ENCODE assay signal across 24 cellular contexts in genomic region chr17:41333836-41334235, GRCh38. TPM values are rescaled to one million over a fixed set of nuclear protein-coding genes. Genes with fewer than 3 reads are reported as not detected.
"Had no signal": no experiment of that assay in that cellular context is flagged by ENCODE, and none has a peak within 500 bp of the region (broad histone marks: within the 10 kb centered on the region; RNA-seq: fewer than 3 reads in every experiment).

No MANE protein-coding gene starts in this region.

- H3K9me3 Mint-ChIP-seq: activated CD4-positive, alpha-beta memory T cell treated with anti-CD3 and anti-CD28 coated beads for 36 hours; activated T-cell treated with anti-CD3 and anti-CD28 coated beads, Interleukin-2, amount 50 U/mL, for 4 hours; neural progenitor cell had no signal

- H3K27ac ChIP-seq: cardiac muscle cell, epithelial cell of prostate, foreskin keratinocyte, hepatocyte, lower lobe of right lung, neural progenitor cell, prostate gland, tibial artery, vagina had no signal

- H3K4me3 ChIP-seq: cardiac muscle cell, hepatocyte, lower lobe of right lung, neural progenitor cell, prostate gland, tibial artery, vagina had no signal

- H3K27me3 ChIP-seq: cardiac muscle cell, foreskin keratinocyte, hepatocyte, neural progenitor cell, vagina had no signal

- H3K9me3 ChIP-seq: lower lobe of right lung, prostate gland, tibial artery, vagina had no signal

- H3K27me3 Mint-ChIP-seq: activated CD4-positive, alpha-beta memory T cell treated with anti-CD3 and anti-CD28 coated beads for 36 hours had no signal

- H3K4me1 ChIP-seq: neural progenitor cell, prostate gland had no signal

- H3K36me3 Mint-ChIP-seq: activated CD4-positive, alpha-beta memory T cell treated with anti-CD3 and anti-CD28 coated beads for 36 hours; neural progenitor cell had no signal

- H3K36me3 ChIP-seq: cardiac muscle cell, lower lobe of right lung, neural progenitor cell, prostate gland, tibial artery, vagina had no signal

- DNase-seq: activated CD4-positive, alpha-beta memory T cell treated with anti-CD3 and anti-CD28 coated beads for 36 hours; activated CD4-positive, CD25-positive, alpha-beta regulatory T cell treated with anti-CD3 and anti-CD28 coated beads, Interleukin-2, amount 50 U/mL, for 72 hours; activated effector memory CD4-positive, alpha-beta T cell treated with anti-CD3 and anti-CD28 coated beads, Interleukin-2, amount 50 U/mL, for 16 hours; activated T-cell treated with anti-CD3 and anti-CD28 coated beads, Interleukin-2, amount 50 U/mL, for 4 hours; amygdala; foreskin keratinocyte; left colon; lower lobe of right lung; right cardiac atrium; stimulated activated CD4-positive, alpha-beta T cell treated with anti-CD3 and anti-CD28 coated beads, Interleukin-2, amount 100 ng/mL, for 24 hours; stimulated activated naive CD8-positive, alpha-beta T cell treated with anti-CD3 and anti-CD28 coated beads, Interleukin-15, Interleukin-2, amounts not matched to agents 100 U/mL and 50 U/mL, for 24 hours; tibial artery had no signal

- H3K27ac Mint-ChIP-seq: activated CD4-positive, alpha-beta memory T cell treated with anti-CD3 and anti-CD28 coated beads for 36 hours; neural progenitor cell had no signal

- ATAC-seq: activated naive CD4-positive, alpha-beta T cell treated with anti-CD3 and anti-CD28 coated beads, Interleukin-2, amount 50 U/mL, for 72 hours; activated T-cell treated with anti-CD3 and anti-CD28 coated beads, Interleukin-2, amount 50 U/mL, for 4 hours; foreskin keratinocyte; left colon; lower lobe of right lung; right cardiac atrium; stimulated activated naive CD8-positive, alpha-beta T cell treated with anti-CD3 and anti-CD28 coated beads, Interleukin-15, Interleukin-2, amounts not matched to agents 100 U/mL and 50 U/mL, for 24 hours had no signal

- H3K4me3 Mint-ChIP-seq: activated CD4-positive, alpha-beta memory T cell treated with anti-CD3 and anti-CD28 coated beads for 36 hours; activated T-cell treated with anti-CD3 and anti-CD28 coated beads, Interleukin-2, amount 50 U/mL, for 4 hours had no signal

RNA-seq across cellular contexts. Expression of gene KRT33A, which starts 16.8 kb away (rescaled TPM):
- total RNA-seq: activated CD4-positive, alpha-beta memory T cell treated with anti-CD3 and anti-CD28 coated beads for 36 hours; activated naive CD4-positive, alpha-beta T cell treated with anti-CD3 and anti-CD28 coated beads, Interleukin-2, amount 50 U/mL, for 72 hours; activated T-cell treated with anti-CD3 and anti-CD28 coated beads, Interleukin-2, amount 50 U/mL, for 4 hours; cardiac muscle cell; dermis microvascular lymphatic vessel endothelial cell; fibroblast of lung; foreskin keratinocyte; hepatocyte; left colon; lower lobe of right lung; osteocyte; prostate gland; right cardiac atrium; skeletal muscle tissue; T-helper 1 cell treated with Interleukin-12 subunit alpha and Interleukin-12 subunit beta and Interleukin-4 antibody, amounts not matched to agents 30 ng/mL and 1 ng/mL, for 36 hours had no signal
- polyA plus RNA-seq: cardiac muscle cell, fibroblast of lung, foreskin keratinocyte, hepatocyte, right cardiac atrium had no signal

RNA-seq across cellular contexts. Expression of gene KRTAP17-1, which starts 18.3 kb away (rescaled TPM):
- total RNA-seq: activated CD4-positive, alpha-beta memory T cell treated with anti-CD3 and anti-CD28 coated beads for 36 hours; activated naive CD4-positive, alpha-beta T cell treated with anti-CD3 and anti-CD28 coated beads, Interleukin-2, amount 50 U/mL, for 72 hours; activated T-cell treated with anti-CD3 and anti-CD28 coated beads, Interleukin-2, amount 50 U/mL, for 4 hours; cardiac muscle cell; dermis microvascular lymphatic vessel endothelial cell; fibroblast of lung; foreskin keratinocyte; hepatocyte; left colon; lower lobe of right lung; osteocyte; prostate gland; right cardiac atrium; skeletal muscle tissue; T-helper 1 cell treated with Interleukin-12 subunit alpha and Interleukin-12 subunit beta and Interleukin-4 antibody, amounts not matched to agents 30 ng/mL and 1 ng/mL, for 36 hours; vagina had no signal
- polyA plus RNA-seq: cardiac muscle cell, fibroblast of lung, foreskin keratinocyte, right cardiac atrium had no signal

RNA-seq across cellular contexts. Expression of gene KRTAP16-1, which starts 24.7 kb away (rescaled TPM):
- total RNA-seq: activated CD4-positive, alpha-beta memory T cell treated with anti-CD3 and anti-CD28 coated beads for 36 hours; activated naive CD4-positive, alpha-beta T cell treated with anti-CD3 and anti-CD28 coated beads, Interleukin-2, amount 50 U/mL, for 72 hours; activated T-cell treated with anti-CD3 and anti-CD28 coated beads, Interleukin-2, amount 50 U/mL, for 4 hours; cardiac muscle cell; dermis microvascular lymphatic vessel endothelial cell; fibroblast of lung; foreskin keratinocyte; hepatocyte; left colon; lower lobe of right lung; osteocyte; prostate gland; right cardiac atrium; skeletal muscle tissue; T-helper 1 cell treated with Interleukin-12 subunit alpha and Interleukin-12 subunit beta and Interleukin-4 antibody, amounts not matched to agents 30 ng/mL and 1 ng/mL, for 36 hours; vagina had no signal
- polyA plus RNA-seq: cardiac muscle cell, fibroblast of lung, foreskin keratinocyte, hepatocyte, right cardiac atrium had no signal

RNA-seq across cellular contexts. Expression of gene KRTAP29-1, which starts 31.2 kb away (rescaled TPM):
- total RNA-seq: activated CD4-positive, alpha-beta memory T cell treated with anti-CD3 and anti-CD28 coated beads for 36 hours; activated naive CD4-positive, alpha-beta T cell treated with anti-CD3 and anti-CD28 coated beads, Interleukin-2, amount 50 U/mL, for 72 hours; activated T-cell treated with anti-CD3 and anti-CD28 coated beads, Interleukin-2, amount 50 U/mL, for 4 hours; cardiac muscle cell; dermis microvascular lymphatic vessel endothelial cell; fibroblast of lung; foreskin keratinocyte; hepatocyte; left colon; lower lobe of right lung; osteocyte; prostate gland; right cardiac atrium; skeletal muscle tissue; T-helper 1 cell treated with Interleukin-12 subunit alpha and Interleukin-12 subunit beta and Interleukin-4 antibody, amounts not matched to agents 30 ng/mL and 1 ng/mL, for 36 hours; vagina had no signal
- polyA plus RNA-seq: cardiac muscle cell, fibroblast of lung, foreskin keratinocyte, hepatocyte, right cardiac atrium had no signal

RNA-seq across cellular contexts. Expression of gene KRT33B, which starts 35.8 kb away (rescaled TPM):
- total RNA-seq: activated CD4-positive, alpha-beta memory T cell treated with anti-CD3 and anti-CD28 coated beads for 36 hours; activated naive CD4-positive, alpha-beta T cell treated with anti-CD3 and anti-CD28 coated beads, Interleukin-2, amount 50 U/mL, for 72 hours; activated T-cell treated with anti-CD3 and anti-CD28 coated beads, Interleukin-2, amount 50 U/mL, for 4 hours; cardiac muscle cell; dermis microvascular lymphatic vessel endothelial cell; fibroblast of lung; hepatocyte; left colon; lower lobe of right lung; osteocyte; prostate gland; right cardiac atrium; skeletal muscle tissue; T-helper 1 cell treated with Interleukin-12 subunit alpha and Interleukin-12 subunit beta and Interleukin-4 antibody, amounts not matched to agents 30 ng/mL and 1 ng/mL, for 36 hours; vagina had no signal
- polyA plus RNA-seq: cardiac muscle cell, fibroblast of lung, right cardiac atrium had no signal
